Comparison of ENCODE assay signal across 21 cellular contexts in genomic region chr6:14079971-14080370, GRCh38.
"Had no signal": no experiment of that assay in that cellular context is flagged by ENCODE, and none has a peak within 500 bp of the region (broad histone marks: within the 10 kb centered on the region; RNA-seq: fewer than 3 reads in every experiment).

No MANE protein-coding gene starts in this region.

- H3K27me3 ChIP-seq: brain microvascular endothelial cell, left lung, sigmoid colon, spleen, thyroid gland, upper lobe of right lung had no signal

- FAIRE-seq: TTC549 had no signal

- H3K27ac Mint-ChIP-seq: activated naive CD8-positive, alpha-beta T cell treated with anti-CD3 and anti-CD28 coated beads for 36 hours; activated T-cell treated with anti-CD3 and anti-CD28 coated beads, Interleukin-2, amount 50 U/mL, for 24 hours; dendritic cell treated with granulocyte-macrophage colony-stimulating factor and Interleukin-4, amounts not matched to agents 40 ng/mL and 50 ng/mL, for 4 days; natural killer cell; stimulated activated naive CD8-positive, alpha-beta T cell treated with anti-CD3 and anti-CD28 coated beads, Interleukin-15, Interleukin-2, amounts not matched to agents 100 ng/mL and 50 ng/mL, for 24 hours; T-cell had no signal

- H3K36me3 ChIP-seq: brain microvascular endothelial cell, left lung, sigmoid colon, spleen, thyroid gland, upper lobe of right lung had no signal

- H3K27ac ChIP-seq: brain microvascular endothelial cell, left lung, sigmoid colon, spleen, thyroid gland, upper lobe of right lung had no signal

- H3K36me3 Mint-ChIP-seq: activated naive CD8-positive, alpha-beta T cell treated with anti-CD3 and anti-CD28 coated beads for 36 hours; natural killer cell; T-cell had no signal

- H3K9me3 ChIP-seq: left lung, sigmoid colon, spleen, thyroid gland, upper lobe of right lung had no signal

- H3K9me3 Mint-ChIP-seq: activated naive CD8-positive, alpha-beta T cell treated with anti-CD3 and anti-CD28 coated beads for 36 hours; activated T-cell treated with anti-CD3 and anti-CD28 coated beads, Interleukin-2, amount 50 U/mL, for 24 hours; dendritic cell treated with granulocyte-macrophage colony-stimulating factor and Interleukin-4, amounts not matched to agents 40 ng/mL and 50 ng/mL, for 4 days; natural killer cell; stimulated activated naive CD8-positive, alpha-beta T cell treated with anti-CD3 and anti-CD28 coated beads, Interleukin-15, Interleukin-2, amounts not matched to agents 100 ng/mL and 50 ng/mL, for 24 hours; T-cell had no signal

- H3K4me3 Mint-ChIP-seq: activated naive CD8-positive, alpha-beta T cell treated with anti-CD3 and anti-CD28 coated beads for 36 hours; activated T-cell treated with anti-CD3 and anti-CD28 coated beads, Interleukin-2, amount 50 U/mL, for 24 hours; dendritic cell treated with granulocyte-macrophage colony-stimulating factor and Interleukin-4, amounts not matched to agents 40 ng/mL and 50 ng/mL, for 4 days; natural killer cell; stimulated activated naive CD8-positive, alpha-beta T cell treated with anti-CD3 and anti-CD28 coated beads, Interleukin-15, Interleukin-2, amounts not matched to agents 100 ng/mL and 50 ng/mL, for 24 hours; T-cell had no signal

- H3K4me1 ChIP-seq: upper lobe of right lung had no signal

- DNase-seq: activated CD8-positive, alpha-beta memory T cell treated with anti-CD3 and anti-CD28 coated beads for 24 hours; activated CD8-positive, alpha-beta memory T cell treated with anti-CD3 and anti-CD28 coated beads, Interleukin-2, amount 50 U/mL, for 4 hours; activated naive CD8-positive, alpha-beta T cell treated with anti-CD3 and anti-CD28 coated beads for 36 hours; activated T-cell treated with anti-CD3 and anti-CD28 coated beads, Interleukin-2, amount 50 U/mL, for 24 hours; amniotic stem cell; effector CD8-positive, alpha-beta T cell; erythroblast; foreskin fibroblast; left lung; midbrain; natural killer cell; retina; sigmoid colon; spleen; T-cell; thyroid gland; upper lobe of right lung had no signal

- H3K4me3 ChIP-seq: left lung, sigmoid colon, spleen, thyroid gland, upper lobe of right lung had no signal

- H3K27me3 Mint-ChIP-seq: activated naive CD8-positive, alpha-beta T cell treated with anti-CD3 and anti-CD28 coated beads for 36 hours; activated T-cell treated with anti-CD3 and anti-CD28 coated beads, Interleukin-2, amount 50 U/mL, for 24 hours; stimulated activated naive CD8-positive, alpha-beta T cell treated with anti-CD3 and anti-CD28 coated beads, Interleukin-15, Interleukin-2, amounts not matched to agents 100 ng/mL and 50 ng/mL, for 24 hours; T-cell had no signal
